ENCODE assay signal across 11 cellular contexts in the genomic region with DNA sequence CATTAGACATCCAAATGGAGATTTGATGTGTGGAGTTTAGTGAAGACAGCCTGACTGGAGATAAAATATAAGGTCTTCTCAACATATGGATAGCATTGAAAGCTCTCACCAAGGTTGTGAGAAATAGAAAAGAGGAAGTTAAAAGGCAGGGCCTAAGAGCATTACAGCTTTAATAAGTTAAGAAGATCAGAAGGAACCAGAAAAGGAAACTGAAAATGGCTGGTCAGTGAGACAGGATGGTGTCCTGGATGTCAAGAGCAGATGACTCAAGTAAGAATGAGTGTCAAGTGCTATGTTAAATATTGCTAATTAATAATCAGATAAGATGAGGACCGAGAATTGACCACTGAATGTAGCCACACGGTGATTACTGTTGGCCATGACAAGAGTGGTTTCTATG.
DNase-seq lines count a peak whose midpoint lies in the region; ATAC-seq and TF ChIP-seq lines count a peak whose summit lies in the region.
"Had no signal": no experiment of that assay in that cellular context is flagged by ENCODE, and none has a peak within 500 bp of the region (broad histone marks: within the 10 kb centered on the region; RNA-seq: fewer than 3 reads in every experiment).

No MANE protein-coding gene starts in this region.

- no peak for TF ChIP-seq POLR2A in NB4 (IDR thresholded peaks at IDR 0.05; ENCODE audit: extremely low read depth, insufficient read length)

- TF ChIP-seq CTCF in NB4 (IDR thresholded peaks at IDR 0.05; ENCODE audit: low read depth, low read length) = no peak

- ATAC-seq in GM18870 (IDR thresholded peaks at IDR 0.05; ENCODE audit: unreplicated experiment) (peak; percentile 100), GM21526 (IDR thresholded peaks at IDR 0.05; ENCODE audit: low FRiP score, unreplicated experiment) (peak; percentile 100), HG03064 (IDR thresholded peaks at IDR 0.05; ENCODE audit: low read depth, unreplicated experiment) (peak; percentile 94)

- no peak overlapping the region for H3K4me3 ChIP-seq in NB4 (ENCODE audit: low read depth, low read length)

- peak; percentile 1 for DNase-seq in NB4 (ENCODE audit: low read depth)
- DNase-seq in NCI-H1092 (lab: John Stamatoyannopoulos, UW) = no peak
- DNase-seq in A172 (ENCODE audit: low spot score) = no peak
- DNase-seq in DMS 273 treated with DMSO at 0.1 percent for 48 hours (lab: John Stamatoyannopoulos, UW) = no peak
- no peak for DNase-seq in NCI-H1694 (lab: John Stamatoyannopoulos, UW)
- DNase-seq: activated CD8-positive, alpha-beta memory T cell treated with anti-CD3 and anti-CD28 coated beads, Interleukin-2, amount 50 U/mL, for 48 hours; C1 segment of cervical spinal cord; substantia nigra had no signal
